Comparison of ENCODE assay signal across 28 cellular contexts in genomic region chr15:39850436-39850835, GRCh38.
DNase-seq lines count a peak whose midpoint lies in the region; ATAC-seq, FAIRE-seq and TF ChIP-seq lines count a peak whose summit lies in the region.
"Had no signal": no experiment of that assay in that cellular context is flagged by ENCODE, and none has a peak within 500 bp of the region (broad histone marks: within the 10 kb centered on the region; RNA-seq: fewer than 3 reads in every experiment).

No MANE protein-coding gene starts in this region.

- no peaks in the 10 kb centered on the region for H3K4me1 ChIP-seq in tibial artery
- H3K4me1 ChIP-seq: SJCRH30 had no signal

- in situ Hi-C loops in GM13977 (cut with MboI; ENCODE audit: low pct_unique_long_range_greater_than_20kb, low sequenced_read_pairs, unreplicated experiment), result no loop called here

- no peaks in the 10 kb centered on the region for H3K36me3 ChIP-seq in tibial artery
- H3K36me3 ChIP-seq: SJCRH30 had no signal

- no peak for DNase-seq in GM12891 (ENCODE audit: insufficient read length, low spot score)
- no peak for DNase-seq in HFFc6
- no peak for DNase-seq in WTC11 (ENCODE audit: low spot score)
- no peak for DNase-seq in neural crest cell (ENCODE audit: low read depth, low spot score)
- DNase-seq in NCI-H2029 treated with DMSO at 0.1 percent for 48 hours (lab: John Stamatoyannopoulos, UW), result no peak
- no peak for DNase-seq in tibial artery
- no peak for DNase-seq in GM13977 (ENCODE audit: low spot score)
- DNase-seq: Caco-2; CD8-positive, alpha-beta T cell; DMS79 treated with DMSO at 0.1 percent for 48 hours; GF-D8; Kasumi-1; MG63; NCI-H1105 treated with DMSO at 0.1 percent for 48 hours; NCI-H2029; NCI-H345; NCI-H510A treated with DMSO at 0.1 percent for 48 hours; NCI-H82; PC-9; SJCRH30 had no signal

- no peaks in the 10 kb centered on the region for H3K9me3 Mint-ChIP-seq in HFFc6
- no peaks in the 10 kb centered on the region for H3K9me3 Mint-ChIP-seq in WTC11
- peaks cover 9% of the 10 kb centered on the region for H3K9me3 Mint-ChIP-seq in neural crest cell
- H3K9me3 Mint-ChIP-seq: CD8-positive, alpha-beta T cell had no signal

- TF ChIP-seq CTCF in HFFc6 (IDR thresholded peaks at IDR 0.05) (no peak), WTC11 (IDR thresholded peaks at IDR 0.05) (no peak), neural crest cell (conservative IDR thresholded peaks at IDR 0.05) (no peak), tibial artery (IDR thresholded peaks at IDR 0.05) (no peak), GM13977 (IDR thresholded peaks at IDR 0.05; ENCODE audit: extremely low read depth, insufficient read depth, missing control alignments) (no peak)

- POLR2A ChIA-PET in WTC11 (lab: Charles Lee), result no interaction called here

- no peak overlapping the region for H3K27ac ChIP-seq in tibial artery
- H3K27ac ChIP-seq: C4-2B, HL-60, PC-9, SJCRH30 had no signal

- H3K27me3 Mint-ChIP-seq in HFFc6 (ENCODE audit: insufficient read depth), result no peaks in the 10 kb centered on the region; the same call in 1 of the 2 replicates
- no peaks in the 10 kb centered on the region for H3K27me3 Mint-ChIP-seq in WTC11 (ENCODE audit: low read depth)
- H3K27me3 Mint-ChIP-seq in neural crest cell (ENCODE audit: low read depth), result no peaks in the 10 kb centered on the region

- H3K27ac Mint-ChIP-seq in HFFc6, result peak overlapping the region; percentile 85
- H3K27ac Mint-ChIP-seq in WTC11, result 0 out of 2 replicates have a peak overlapping the region, but pooled peaks have one; percentile 1
- H3K27ac Mint-ChIP-seq in neural crest cell (ENCODE audit: unreplicated experiment), result peak overlapping the region; percentile 32
- H3K27ac Mint-ChIP-seq: B cell; CD8-positive, alpha-beta T cell had no signal

- no peak for TF ChIP-seq POLR2A in GM12891 (IDR thresholded peaks at IDR 0.05; ENCODE audit: low read depth, low read length)

- intact Hi-C loops in tibial artery (cut with DNase I; ENCODE audit: low total_unique reads), result no loop called here

- peaks cover 37% of the 10 kb centered on the region for H3K36me3 Mint-ChIP-seq in HFFc6 (ENCODE audit: low read depth)
- H3K36me3 Mint-ChIP-seq in WTC11, result no peaks in the 10 kb centered on the region
- no peaks in the 10 kb centered on the region for H3K36me3 Mint-ChIP-seq in neural crest cell (ENCODE audit: low read depth)
- H3K36me3 Mint-ChIP-seq: CD8-positive, alpha-beta T cell had no signal

- H3K9me3 ChIP-seq in tibial artery, result no peaks in the 10 kb centered on the region
- H3K9me3 ChIP-seq: Caco-2, MG63, SJCRH30 had no signal

- FAIRE-seq in GM12891 (lab: Jason Lieb, UNC), result peak; percentile 69
- FAIRE-seq: GM12892, K562 had no signal

- H3K4me3 ChIP-seq in tibial artery, result no peak overlapping the region
- H3K4me3 ChIP-seq: K562, MG63, PC-9, SJCRH30 had no signal

- H3K27me3 ChIP-seq in tibial artery, result no peaks in the 10 kb centered on the region
- H3K27me3 ChIP-seq: MG63, SJCRH30 had no signal

- CTCF ChIA-PET in WTC11 (lab: Charles Lee), result no interaction called here

- H3K4me3 Mint-ChIP-seq in HFFc6 (no peak overlapping the region; the same call in 1 of the 2 replicates), WTC11 (no peak overlapping the region), neural crest cell (no peak overlapping the region)
- H3K4me3 Mint-ChIP-seq: B cell; CD8-positive, alpha-beta T cell had no signal

- peaks cover 97% of the 10 kb centered on the region for H3K4me1 Mint-ChIP-seq in HFFc6 (ENCODE audit: low read depth)
- peaks cover 84% of the 10 kb centered on the region for H3K4me1 Mint-ChIP-seq in WTC11
- H3K4me1 Mint-ChIP-seq in neural crest cell, result peaks cover 24% of the 10 kb centered on the region
- H3K4me1 Mint-ChIP-seq: B cell had no signal

- no peak for ATAC-seq in WTC11
- ATAC-seq: CD8-positive, alpha-beta T cell; HCT116; K562; Right ventricle myocardium inferior; SK-N-SH treated with all-trans-retinoic acid at 6 μM for 48 hours had no signal

TF ChIP-seq in GM12891, 5 proteins besides CTCF, POLR2A, EP300 and RAD21:
- TF ChIP-seq TAF1 (IDR thresholded peaks at IDR 0.05; ENCODE audit: low read depth, low read length), result no peak
- no peak for TF ChIP-seq PAX5 (IDR thresholded peaks at IDR 0.05; ENCODE audit: insufficient read depth, low read length, severe bottlenecking)
- no peak for TF ChIP-seq SPI1 (IDR thresholded peaks at IDR 0.05; ENCODE audit: low read depth, low read length)
- no peak for TF ChIP-seq POLR2AphosphoS5 (IDR thresholded peaks at IDR 0.05; ENCODE audit: low read depth, low read length)
- TF ChIP-seq POU2F2 (IDR thresholded peaks at IDR 0.05; ENCODE audit: low read depth, low read length), result no peak

TF ChIP-seq in WTC11, 78 proteins besides CTCF, POLR2A, EP300 and RAD21:
- TF ChIP-seq ZBTB43 (CRISPR knock-in tag; IDR thresholded peaks at IDR 0.05) (no peak), MYBL2 (CRISPR knock-in tag; IDR thresholded peaks at IDR 0.05) (no peak), NR2C2 (CRISPR knock-in tag; IDR thresholded peaks at IDR 0.05) (no peak), GRHL2 (CRISPR knock-in tag; IDR thresholded peaks at IDR 0.05; ENCODE audit: insufficient replicate concordance, severe bottlenecking) (no peak), ATF1 (CRISPR knock-in tag; IDR thresholded peaks at IDR 0.05) (no peak)

Comparison
In these comparisons a context has a peak if more than half of its experiments do, and no peak if none do; other contexts are left out.
1. H3K27ac Mint-ChIP-seq: peak in every context shown above with its lines; median percentile 85 in HFFc6; 32 in neural crest cell; 1 in WTC11.